Comparison of ENCODE assay signal across 29 cellular contexts in the genomic region with DNA sequence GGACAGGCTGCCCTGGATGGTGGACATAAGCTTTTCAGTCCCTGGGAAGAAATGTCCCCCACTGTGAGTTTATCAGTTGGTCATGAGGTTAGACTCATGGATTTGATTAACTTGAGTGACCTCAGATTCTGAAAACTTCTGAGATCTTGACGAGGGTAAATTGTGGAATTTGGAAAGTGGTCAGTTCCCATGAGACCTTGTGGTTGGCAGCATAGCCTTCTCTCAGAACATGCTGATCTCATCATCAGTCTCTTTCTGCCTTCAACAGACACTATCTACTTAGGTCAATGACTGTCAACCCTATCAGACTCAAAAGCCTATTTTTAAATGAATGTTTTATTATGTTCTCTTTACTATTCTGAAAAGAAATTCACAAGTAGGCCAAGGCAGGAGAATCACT. TPM values are rescaled to one million over a fixed set of nuclear protein-coding genes. Genes with fewer than 3 reads are reported as not detected.
A peak's percentile ranks its signal among the peaks of the same experiment; 100 is the strongest.
DNase-seq lines count a peak whose midpoint lies in the region; ATAC-seq, FAIRE-seq and TF ChIP-seq lines count a peak whose summit lies in the region.
"Had no signal": no experiment of that assay in that cellular context is flagged by ENCODE, and none has a peak within 500 bp of the region (broad histone marks: within the 10 kb centered on the region; RNA-seq: fewer than 3 reads in every experiment).

No MANE protein-coding gene starts in this region.

- DNase-seq in HepG2 (ENCODE audit: low spot score): no peak
- DNase-seq in brain microvascular endothelial cell: peak; percentile 26
- DNase-seq in left ventricle myocardium inferior: no peak
- no peak for DNase-seq in dedifferentiated amniotic fluid mesenchymal stem cell (ENCODE audit: extremely low spot score)
- no peak for DNase-seq in dermis blood vessel endothelial cell
- DNase-seq in glutamatergic neuron: no peak
- DNase-seq in NCI-H524 treated with DMSO at 0.1 percent for 48 hours (lab: John Stamatoyannopoulos, UW): no peak
- DNase-seq: activated CD8-positive, alpha-beta T cell treated with anti-CD3 and anti-CD28 coated beads, Interleukin-2, amount 10 ng/mL, durations not matched to agents 7 days and 5 days; activated naive CD4-positive, alpha-beta T cell treated with anti-CD3 and anti-CD28 coated beads, Interleukin-2, amount 10 ng/mL, durations not matched to agents 7 days and 5 days; DMS 273 treated with DMSO at 0.1 percent for 48 hours; effector CD8-positive, alpha-beta T cell; H7; heart right ventricle; KG1; lower lobe of right lung; MG63; midbrain; naive thymus-derived CD8-positive, alpha-beta T cell; NCI-H2029; NCI-H526 treated with DMSO at 0.1 percent for 48 hours; SHP77; stimulated activated naive CD4-positive, alpha-beta T cell treated with Interleukin-2 at 50 U/mL for 16 hours had no signal

- CTCF ChIA-PET in HepG2 (lab: Yijun Ruan, JAX; ENCODE audit: low intra/inter-chr PET ratio, low total read pairs): no interaction called here

- H3K4me3 ChIP-seq in liver (ENCODE audit: low read depth in 1 of 3, low read length in 3 of 3) (no peak overlapping the region), HepG2 (replicated peaks in 1 of 3; ENCODE audit: insufficient read depth in 1 of 3, low read depth in 2 of 3, low read length in 3 of 3) (no peak overlapping the region), brain microvascular endothelial cell (ENCODE audit: low read depth, low read length) (no peak overlapping the region), left ventricle myocardium inferior (no peak overlapping the region)
- H3K4me3 ChIP-seq: GM12878, heart right ventricle, lower lobe of right lung, MG63, prostate gland, skin epidermis had no signal

- H3K9ac ChIP-seq in liver (ENCODE audit: low read depth in 1 of 2, low read length in 2 of 2) (no peak overlapping the region), HepG2 (ENCODE audit: insufficient read depth, low read depth, low read length) (no peak overlapping the region)

- H4K20me1 ChIP-seq in HepG2 (ENCODE audit: insufficient read depth, low read length): no peaks in the 10 kb centered on the region

- TF ChIP-seq POLR2A in HepG2 (IDR thresholded peaks at IDR 0.05; ENCODE audit: insufficient read depth in 1 of 2, low read depth in 2 of 2, low read length in 2 of 2): no peak

- TF ChIP-seq EP300 in HepG2 (IDR thresholded peaks at IDR 0.05; ENCODE audit: low read depth in 2 of 2, low read length in 2 of 2): no peak
- no peak for TF ChIP-seq EP300 in HepG2 (CRISPR knock-in tag; IDR thresholded peaks at IDR 0.05; ENCODE audit: borderline replicate concordance)

- in situ Hi-C loops in HepG2 (cut with HindIII; ENCODE audit: extremely low pct_ligation_motif_present, low pct_unique_long_range_greater_than_20kb): no loop called here
- in situ Hi-C loops in brain microvascular endothelial cell (cut with HindIII; ENCODE audit: low pct_ligation_motif_present, low sequenced_read_pairs): no loop called here

- no peaks in the 10 kb centered on the region for H3K27me3 ChIP-seq in liver (ENCODE audit: control insufficient read depth in 4 of 4, insufficient read depth in 4 of 4, low read length in 3 of 4)
- H3K27me3 ChIP-seq in HepG2 (ENCODE audit: control insufficient read depth in 1 of 2, insufficient read depth in 2 of 2, low read length in 2 of 2): no peaks in the 10 kb centered on the region
- H3K27me3 ChIP-seq in brain microvascular endothelial cell (replicated peaks): no peaks in the 10 kb centered on the region
- no peaks in the 10 kb centered on the region for H3K27me3 ChIP-seq in left ventricle myocardium inferior (ENCODE audit: low read depth)
- H3K27me3 ChIP-seq: heart right ventricle, MG63 had no signal

- H3K4me2 ChIP-seq in HepG2 (ENCODE audit: low read depth, low read length): no peak overlapping the region

- no TSS peak for BruUV-seq in HepG2 (replicated peaks; lab: Mats Ljungman, UMichigan)

- WGBS in liver: 30% methylated on average over 1 of the region's 1 CpG
- WGBS in HepG2 (ENCODE audit: low lambda C conversion rate): 0% methylated on average over 1 of the region's 1 CpG

- peaks cover 13 to 27% (median 14%) of the 10 kb centered on the region in 4 donors for H3K4me1 ChIP-seq in liver (ENCODE audit: control insufficient read depth in 4 of 4, insufficient read depth in 4 of 4, low read length in 3 of 4)
- peaks cover 3% of the 10 kb centered on the region for H3K4me1 ChIP-seq in HepG2 (ENCODE audit: insufficient read depth, low read length)
- H3K4me1 ChIP-seq in left ventricle myocardium inferior: peaks cover 57% of the 10 kb centered on the region

- H3K27ac ChIP-seq in liver (ENCODE audit: low read depth in 1 of 2, low read length in 2 of 2) (no peak overlapping the region), HepG2 (ENCODE audit: extremely low read length, insufficient read depth, low read length) (no peak overlapping the region), brain microvascular endothelial cell (no peak overlapping the region), left ventricle myocardium inferior (replicated peaks) (peak overlapping the region; percentile 94)
- H3K27ac ChIP-seq: lower lobe of right lung, prostate gland had no signal

- intact Hi-C loops in HepG2 (cut with micrococcal nuclease; ENCODE audit: unreplicated experiment): no loop called here
- intact Hi-C loops in left ventricle myocardium inferior (cut with micrococcal nuclease): loop anchor here (10.0 kb wide), 1 partner anchor 46 kb away; no protein-coding TSS in a partner anchor

- no peaks in the 10 kb centered on the region for H3K27me3 Mint-ChIP-seq in glutamatergic neuron (ENCODE audit: unreplicated experiment)
- H3K27me3 Mint-ChIP-seq: activated naive CD4-positive, alpha-beta T cell treated with anti-CD3 and anti-CD28 coated beads, Interleukin-2, amount 10 ng/mL, durations not matched to agents 7 days and 5 days had no signal

- H3K79me2 ChIP-seq in HepG2 (ENCODE audit: insufficient read depth, low read length): no peaks in the 10 kb centered on the region

- TF ChIP-seq RAD21 in liver (IDR thresholded peaks at IDR 0.05) (no peak), HepG2 (CRISPR knock-in tag; IDR thresholded peaks at IDR 0.05) (no peak)

- H3K36me3 Mint-ChIP-seq in glutamatergic neuron (ENCODE audit: unreplicated experiment): no peaks in the 10 kb centered on the region
- H3K36me3 Mint-ChIP-seq: activated naive CD4-positive, alpha-beta T cell treated with anti-CD3 and anti-CD28 coated beads, Interleukin-2, amount 10 ng/mL, durations not matched to agents 7 days and 5 days; naive thymus-derived CD8-positive, alpha-beta T cell had no signal

- ATAC-seq in HepG2: no peak
- ATAC-seq: activated CD8-positive, alpha-beta T cell treated with anti-CD3 and anti-CD28 coated beads, Interleukin-2, amount 10 ng/mL, durations not matched to agents 7 days and 5 days; activated T-helper 17 cell treated with anti-CD3 and anti-CD28 coated beads, Interleukin-2, amount 50 U/mL, for 72 hours; GM12878; lower lobe of right lung; naive thymus-derived CD8-positive, alpha-beta T cell had no signal

- H3K9me3 Mint-ChIP-seq in glutamatergic neuron (ENCODE audit: unreplicated experiment): peaks cover 4% of the 10 kb centered on the region
- H3K9me3 Mint-ChIP-seq: activated naive CD4-positive, alpha-beta T cell treated with anti-CD3 and anti-CD28 coated beads, Interleukin-2, amount 10 ng/mL, durations not matched to agents 7 days and 5 days; activated T-helper 17 cell treated with anti-CD3 and anti-CD28 coated beads, Interleukin-2, amount 50 U/mL, for 72 hours had no signal

- no peak overlapping the region for H2AFZ ChIP-seq in HepG2 (ENCODE audit: low read length)

- H3K4me3 Mint-ChIP-seq in glutamatergic neuron (ENCODE audit: unreplicated experiment): no peak overlapping the region
- H3K4me3 Mint-ChIP-seq: activated CD8-positive, alpha-beta T cell treated with anti-CD3 and anti-CD28 coated beads, Interleukin-2, amount 10 ng/mL, durations not matched to agents 7 days and 5 days; activated naive CD4-positive, alpha-beta T cell treated with anti-CD3 and anti-CD28 coated beads, Interleukin-2, amount 10 ng/mL, durations not matched to agents 7 days and 5 days; activated T-helper 17 cell treated with anti-CD3 and anti-CD28 coated beads, Interleukin-2, amount 50 U/mL, for 72 hours; B cell; naive thymus-derived CD8-positive, alpha-beta T cell had no signal

- H3K27ac Mint-ChIP-seq in glutamatergic neuron (ENCODE audit: unreplicated experiment): no peak overlapping the region
- H3K27ac Mint-ChIP-seq: activated CD8-positive, alpha-beta T cell treated with anti-CD3 and anti-CD28 coated beads, Interleukin-2, amount 10 ng/mL, durations not matched to agents 7 days and 5 days; activated naive CD4-positive, alpha-beta T cell treated with anti-CD3 and anti-CD28 coated beads, Interleukin-2, amount 10 ng/mL, durations not matched to agents 7 days and 5 days; activated T-helper 17 cell treated with anti-CD3 and anti-CD28 coated beads, Interleukin-2, amount 50 U/mL, for 72 hours; B cell; naive thymus-derived CD8-positive, alpha-beta T cell had no signal

- H3K36me3 ChIP-seq in liver (ENCODE audit: control insufficient read depth in 4 of 4, insufficient read depth in 3 of 4, low read depth in 1 of 4, low read length in 3 of 4) (no peaks in the 10 kb centered on the region), HepG2 (replicated peaks in 1 of 2; ENCODE audit: control insufficient read depth in 1 of 2, insufficient read depth in 2 of 2, low read length in 2 of 2) (no peaks in the 10 kb centered on the region), brain microvascular endothelial cell (replicated peaks) (no peaks in the 10 kb centered on the region), left ventricle myocardium inferior (no peaks in the 10 kb centered on the region)
- H3K36me3 ChIP-seq: heart right ventricle, lower lobe of right lung, MG63, prostate gland had no signal

- no peaks in the 10 kb centered on the region for H3K4me1 Mint-ChIP-seq in glutamatergic neuron (ENCODE audit: low read depth, unreplicated experiment)
- H3K4me1 Mint-ChIP-seq: activated naive CD4-positive, alpha-beta T cell treated with anti-CD3 and anti-CD28 coated beads, Interleukin-2, amount 10 ng/mL, durations not matched to agents 7 days and 5 days; activated T-helper 17 cell treated with anti-CD3 and anti-CD28 coated beads, Interleukin-2, amount 50 U/mL, for 72 hours; B cell; naive thymus-derived CD8-positive, alpha-beta T cell had no signal

- no peak for FAIRE-seq in HepG2 (lab: Jason Lieb, UNC)
- FAIRE-seq: GM12878, keratinocyte had no signal

- POLR2A ChIA-PET in HepG2 (lab: Yijun Ruan, JAX): no interaction called here

- TF ChIP-seq CTCF in liver (IDR thresholded peaks at IDR 0.05; ENCODE audit: low read depth, low read length, missing input control) (no peak), HepG2 (CRISPR knock-in tag; IDR thresholded peaks at IDR 0.05) (no peak), brain microvascular endothelial cell (IDR thresholded peaks at IDR 0.05; ENCODE audit: low read depth, low read length, missing control alignments) (no peak), left ventricle myocardium inferior (IDR thresholded peaks at IDR 0.05; ENCODE audit: borderline replicate concordance) (no peak), glutamatergic neuron (IDR thresholded peaks at IDR 0.05; ENCODE audit: partially characterized antibody, unreplicated experiment) (no peak)

- H3K9me3 ChIP-seq in liver (ENCODE audit: control insufficient read depth in 4 of 4, low read length in 3 of 4) (no peaks in the 10 kb centered on the region), HepG2 (ENCODE audit: low read length) (no peaks in the 10 kb centered on the region), left ventricle myocardium inferior (replicated peaks) (no peaks in the 10 kb centered on the region)
- H3K9me3 ChIP-seq: heart right ventricle, lower lobe of right lung, MG63, prostate gland had no signal

RNA-seq across cellular contexts. Expression of a gene that starts 45.6 kb away (rescaled TPM):
- total RNA-seq in liver (10 to 100 TPM; 28.4 to 29.8 TPM), HepG2 (2016; rRNA removed; fragmentation: Illumina TruSeq; extraction: Trizol) (115 and 117 TPM in 2 replicates), left ventricle myocardium inferior (556 TPM), dermis blood vessel endothelial cell (21.3 and 52.5 TPM in 2 replicates), glutamatergic neuron (ENCODE audit: unreplicated experiment) (119 TPM)
- polyA plus RNA-seq in liver (100 to 1,000 TPM; 124 to 269 TPM), HepG2 (2011; rRNA removed) (114 and 116 TPM in 2 replicates)
- 39.9 and 43.6 TPM in 2 replicates for total RNA-seq in HepG2 (2016; cell fraction: cytosol; rRNA removed; fragmentation: Illumina TruSeq; extraction: Trizol; ENCODE audit: low read depth)
- total RNA-seq in HepG2 (2016; cell fraction: insoluble cytoplasmic fraction; rRNA removed; fragmentation: Illumina TruSeq; extraction: Trizol): 110 and 124 TPM in 2 replicates
- 33.6 and 35.8 TPM in 2 replicates for total RNA-seq in HepG2 (2016; cell fraction: membrane; rRNA removed; fragmentation: Illumina TruSeq; extraction: Trizol)
- total RNA-seq in HepG2 (2016; cell fraction: nucleus; rRNA removed; fragmentation: Illumina TruSeq; extraction: Trizol): 55.5 and 56.1 TPM in 2 replicates
- polyA plus RNA-seq in HepG2 (2011; cell fraction: cytosol; rRNA removed): 159 and 174 TPM in 2 replicates
- polyA plus RNA-seq in HepG2 (2011; cell fraction: nucleus; rRNA removed): 62.2 and 63.2 TPM in 2 replicates
- 93.3 and 104 TPM in 2 replicates for polyA plus RNA-seq in HepG2 (2012)
- polyA plus RNA-seq in HepG2 (2016; cell fraction: cytosol; fragmentation: Illumina TruSeq; extraction: Trizol; ENCODE audit: low read depth): 81.3 and 104 TPM in 2 replicates
- polyA plus RNA-seq in HepG2 (2016; cell fraction: insoluble cytoplasmic fraction; fragmentation: Illumina TruSeq; extraction: Trizol; ENCODE audit: low read depth): 235 and 273 TPM in 2 replicates
- polyA plus RNA-seq in HepG2 (2016; cell fraction: membrane; fragmentation: Illumina TruSeq; extraction: Trizol; ENCODE audit: low read depth): 63.4 and 67.0 TPM in 2 replicates
- polyA plus RNA-seq in HepG2 (2016; cell fraction: nucleus; fragmentation: Illumina TruSeq; extraction: Trizol; ENCODE audit: insufficient read depth, low read depth): 131 and 145 TPM in 2 replicates
- 56.8 and 189 TPM in 2 replicates for polyA minus RNA-seq in HepG2 (2011; rRNA and poly(A)+ RNA removed; ENCODE audit: low replicate concordance)
- polyA minus RNA-seq in HepG2 (2011; cell fraction: cytosol; rRNA and poly(A)+ RNA removed): 65.4 and 78.7 TPM in 2 replicates
- 34.8 and 40.0 TPM in 2 replicates for polyA minus RNA-seq in HepG2 (2011; cell fraction: nucleus; rRNA and poly(A)+ RNA removed)
